Comparison of ENCODE assay signal across 8 cellular contexts in the genomic region with DNA sequence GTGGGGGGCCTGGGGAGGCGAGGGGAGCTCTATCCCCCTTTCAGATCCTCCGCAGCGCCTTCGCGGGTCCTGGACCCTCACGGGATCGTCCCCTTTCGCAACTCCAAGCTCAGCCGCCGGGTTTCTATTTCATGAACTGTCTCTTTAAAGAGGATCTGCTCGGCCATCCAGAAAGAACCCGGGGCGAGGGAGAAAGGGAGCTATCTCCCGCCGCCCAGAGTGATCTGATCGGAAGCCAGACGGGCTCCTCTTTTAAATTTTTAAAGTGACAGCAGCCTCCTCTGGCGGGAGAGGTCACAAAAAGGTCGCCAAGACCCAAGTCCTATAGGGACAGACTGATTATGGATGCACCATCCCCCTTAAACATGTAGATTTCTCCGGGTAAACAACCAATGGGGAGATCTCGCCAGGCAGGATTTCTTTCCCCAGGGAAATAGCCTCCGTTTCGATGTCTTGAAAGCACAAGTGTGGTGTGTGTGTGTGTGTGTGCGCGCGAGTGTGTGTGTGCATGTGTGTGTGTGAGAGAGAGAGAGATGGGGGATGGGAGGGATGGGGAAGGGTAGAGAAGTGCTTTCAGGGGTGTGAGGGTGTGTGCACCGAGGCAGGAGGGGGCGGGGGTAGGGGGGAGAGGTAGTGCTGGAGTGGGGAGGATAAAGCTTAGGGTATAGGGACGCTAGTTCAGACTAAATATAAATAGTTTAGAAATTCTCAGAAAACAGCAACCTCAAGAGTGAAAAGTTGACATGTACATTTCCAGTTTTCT.
A peak's percentile ranks its signal among the peaks of the same experiment; 100 is the strongest.
DNase-seq lines count a peak whose midpoint lies in the region; ATAC-seq and TF ChIP-seq lines count a peak whose summit lies in the region.

No MANE protein-coding gene starts in this region.

- H3K4me3 Mint-ChIP-seq in activated T-cell treated with anti-CD3 and anti-CD28 coated beads, Interleukin-2, amount 50 U/mL, for 4 hours: peak overlapping the region; percentile 69

- no peak for TF ChIP-seq POLR2A in gastroesophageal sphincter (IDR thresholded peaks at IDR 0.05)

- H3K9me2 ChIP-seq in neural cell (ENCODE audit: insufficient read depth, low read length): no peaks in the 10 kb centered on the region

- H3K36me3 Mint-ChIP-seq in activated T-cell treated with anti-CD3 and anti-CD28 coated beads, Interleukin-2, amount 50 U/mL, for 4 hours (ENCODE audit: insufficient read depth): no peaks in the 10 kb centered on the region

- peak in 1 of 2 donors; percentile 32 for ATAC-seq in activated T-cell treated with anti-CD3 and anti-CD28 coated beads, Interleukin-2, amount 50 U/mL, for 4 hours
- peak; percentile 39 for ATAC-seq in gastroesophageal sphincter
- no peak for ATAC-seq in HG02884 (IDR thresholded peaks at IDR 0.05; ENCODE audit: unreplicated experiment)
- no peak for ATAC-seq in HG03354 (IDR thresholded peaks at IDR 0.05; ENCODE audit: poor library complexity, severe bottlenecking, unreplicated experiment)

- DNase-seq in NCI-H1417 (lab: John Stamatoyannopoulos, UW): peak; percentile 63 to 93 (median 86)
- DNase-seq in activated T-cell treated with anti-CD3 and anti-CD28 coated beads, Interleukin-2, amount 50 U/mL, for 4 hours: no peak
- no peak for DNase-seq in NK-92 treated with Interleukin-12 subunit alpha and Interleukin-12 subunit beta, amount 100 ng/mL, for 24 hours (lab: John Stamatoyannopoulos, UW)

- no peaks in the 10 kb centered on the region for H3K9me3 ChIP-seq in ES-I3 (ENCODE audit: control insufficient read depth, insufficient read depth, low read length)
- no peaks in the 10 kb centered on the region for H3K9me3 ChIP-seq in gastroesophageal sphincter
- H3K9me3 ChIP-seq in neural cell (ENCODE audit: low read length): no peaks in the 10 kb centered on the region

- H3K27me3 Mint-ChIP-seq in activated T-cell treated with anti-CD3 and anti-CD28 coated beads, Interleukin-2, amount 50 U/mL, for 4 hours (ENCODE audit: low read depth): peaks cover 66% of the 10 kb centered on the region

- peak overlapping the region; percentile 79 to 95 (median 85) for H3K27ac ChIP-seq in gastroesophageal sphincter
- no peak overlapping the region for H3K27ac ChIP-seq in neural cell (ENCODE audit: low read length)

- no peaks in the 10 kb centered on the region for H3K9me3 Mint-ChIP-seq in activated T-cell treated with anti-CD3 and anti-CD28 coated beads, Interleukin-2, amount 50 U/mL, for 4 hours

- no peaks in the 10 kb centered on the region for H3K4me1 ChIP-seq in ES-I3 (ENCODE audit: insufficient read depth, low read length)
- H3K4me1 ChIP-seq in gastroesophageal sphincter: peaks cover 0 to 53% (median 3%) of the 10 kb centered on the region in 3 donors

- no peaks in the 10 kb centered on the region for H4K20me1 ChIP-seq in neural cell (ENCODE audit: insufficient read depth)

- peaks cover 16% of the 10 kb centered on the region for H3K4me1 Mint-ChIP-seq in activated T-cell treated with anti-CD3 and anti-CD28 coated beads, Interleukin-2, amount 50 U/mL, for 4 hours (ENCODE audit: low read depth)

- TF ChIP-seq EP300 in gastroesophageal sphincter (IDR thresholded peaks at IDR 0.05): no peak
- no peak for TF ChIP-seq EP300 in neural cell (conservative IDR thresholded peaks at IDR 0.05; ENCODE audit: poor library complexity, severe bottlenecking)

- H3F3A ChIP-seq in neural cell (ENCODE audit: insufficient read depth, low read length, poor library complexity, severe bottlenecking): no peaks in the 10 kb centered on the region

- peak overlapping the region; percentile 55 to 99 for H3K4me3 ChIP-seq in gastroesophageal sphincter
- H3K4me3 ChIP-seq in neural cell (ENCODE audit: low read length): peak overlapping the region; percentile 61

- TF ChIP-seq RAD21 in neural cell (conservative IDR thresholded peaks at IDR 0.05): no peak

- peak overlapping the region; percentile 22 for H3K4me2 ChIP-seq in neural cell (ENCODE audit: low read length)

- H3K36me3 ChIP-seq in ES-I3 (ENCODE audit: insufficient read depth, low read length) (no peaks in the 10 kb centered on the region), gastroesophageal sphincter (no peaks in the 10 kb centered on the region), neural cell (ENCODE audit: insufficient read depth, low read length) (no peaks in the 10 kb centered on the region)

- H3K79me2 ChIP-seq in neural cell (replicated peaks; ENCODE audit: insufficient read depth, low read length): no peaks in the 10 kb centered on the region

- H2AFZ ChIP-seq in neural cell (ENCODE audit: low read depth, low read length): peak overlapping the region; percentile 10

- TF ChIP-seq CTCF in gastroesophageal sphincter (IDR thresholded peaks at IDR 0.05) (no peak), neural cell (IDR thresholded peaks at IDR 0.05; ENCODE audit: poor library complexity, severe bottlenecking) (no peak)

- H3K9ac ChIP-seq in ES-I3 (ENCODE audit: low read depth, low read length) (peak overlapping the region; percentile 70), neural cell (ENCODE audit: low read length) (peak overlapping the region; percentile 15)

- H3K27me3 ChIP-seq in gastroesophageal sphincter (peaks cover 61% of the 10 kb centered on the region), neural cell (ENCODE audit: insufficient read depth, low read depth, low read length) (peaks cover 47% of the 10 kb centered on the region)

- 1 to 17% methylated on average over 2 to 14 of the region's 29 CpGs for WGBS in gastroesophageal sphincter (ENCODE audit: low coverage in 1 of 2), 2 donors

TF ChIP-seq in neural cell, 6 proteins besides CTCF, POLR2A, EP300 and RAD21:
- TF ChIP-seq EZH2 (IDR thresholded peaks at IDR 0.05; ENCODE audit: borderline replicate concordance, insufficient read depth, low read length, poor library complexity, severe bottlenecking) (no peak), POLR2AphosphoS5 (IDR thresholded peaks at IDR 0.05) (peak; percentile 44), SMC3 (conservative IDR thresholded peaks at IDR 0.05; ENCODE audit: poor library complexity) (no peak), TAF1 (IDR thresholded peaks at IDR 0.05; ENCODE audit: low read depth) (no peak), MXI1 (conservative IDR thresholded peaks at IDR 0.05; ENCODE audit: poor library complexity, severe bottlenecking) (no peak)
- TF ChIP-seq, protein P1, sequence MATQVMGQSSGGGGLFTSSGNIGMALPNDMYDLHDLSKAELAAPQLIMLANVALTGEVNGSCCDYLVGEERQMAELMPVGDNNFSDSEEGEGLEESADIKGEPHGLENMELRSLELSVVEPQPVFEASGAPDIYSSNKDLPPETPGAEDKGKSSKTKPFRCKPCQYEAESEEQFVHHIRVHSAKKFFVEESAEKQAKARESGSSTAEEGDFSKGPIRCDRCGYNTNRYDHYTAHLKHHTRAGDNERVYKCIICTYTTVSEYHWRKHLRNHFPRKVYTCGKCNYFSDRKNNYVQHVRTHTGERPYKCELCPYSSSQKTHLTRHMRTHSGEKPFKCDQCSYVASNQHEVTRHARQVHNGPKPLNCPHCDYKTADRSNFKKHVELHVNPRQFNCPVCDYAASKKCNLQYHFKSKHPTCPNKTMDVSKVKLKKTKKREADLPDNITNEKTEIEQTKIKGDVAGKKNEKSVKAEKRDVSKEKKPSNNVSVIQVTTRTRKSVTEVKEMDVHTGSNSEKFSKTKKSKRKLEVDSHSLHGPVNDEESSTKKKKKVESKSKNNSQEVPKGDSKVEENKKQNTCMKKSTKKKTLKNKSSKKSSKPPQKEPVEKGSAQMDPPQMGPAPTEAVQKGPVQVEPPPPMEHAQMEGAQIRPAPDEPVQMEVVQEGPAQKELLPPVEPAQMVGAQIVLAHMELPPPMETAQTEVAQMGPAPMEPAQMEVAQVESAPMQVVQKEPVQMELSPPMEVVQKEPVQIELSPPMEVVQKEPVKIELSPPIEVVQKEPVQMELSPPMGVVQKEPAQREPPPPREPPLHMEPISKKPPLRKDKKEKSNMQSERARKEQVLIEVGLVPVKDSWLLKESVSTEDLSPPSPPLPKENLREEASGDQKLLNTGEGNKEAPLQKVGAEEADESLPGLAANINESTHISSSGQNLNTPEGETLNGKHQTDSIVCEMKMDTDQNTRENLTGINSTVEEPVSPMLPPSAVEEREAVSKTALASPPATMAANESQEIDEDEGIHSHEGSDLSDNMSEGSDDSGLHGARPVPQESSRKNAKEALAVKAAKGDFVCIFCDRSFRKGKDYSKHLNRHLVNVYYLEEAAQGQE (IDR thresholded peaks at IDR 0.05; ENCODE audit: borderline replicate concordance): no peak

Comparison
In these comparisons a context has a peak if more than half of its experiments do, and no peak if none do; other contexts are left out.
1. DNase-seq: peak in NCI-H1417 (3 of 3); none in activated T-cell treated with anti-CD3 and anti-CD28 coated beads, Interleukin-2, amount 50 U/mL, for 4 hours (single experiment) and NK-92 treated with Interleukin-12 subunit alpha and Interleukin-12 subunit beta, amount 100 ng/mL, for 24 hours (single experiment).